28 cellular contexts compared by ENCODE assay signal in genomic region chr12:116347265-116347664, GRCh38.
"Had no signal": no experiment of that assay in that cellular context is flagged by ENCODE, and none has a peak within 500 bp of the region (broad histone marks: within the 10 kb centered on the region; RNA-seq: fewer than 3 reads in every experiment).

No MANE protein-coding gene starts in this region.

- H3K9me3 ChIP-seq: esophagus squamous epithelium, pancreas, prostate gland, vagina had no signal

- H3K27me3 Mint-ChIP-seq: central memory CD8-positive, alpha-beta T cell; type B pancreatic cell had no signal

- H3K27ac Mint-ChIP-seq: stimulated activated effector memory CD8-positive, alpha-beta T cell treated with anti-CD3 and anti-CD28 coated beads, Interleukin-12 subunit alpha, Interleukin-12 subunit beta, amount 100 ng/mL, for 72 hours; stimulated activated naive CD8-positive, alpha-beta T cell treated with anti-CD3 and anti-CD28 coated beads, Interleukin-15, Interleukin-2, amounts not matched to agents 100 ng/mL and 50 ng/mL, for 24 hours; T-helper 1 cell treated with Interleukin-12 subunit alpha and Interleukin-12 subunit beta and Interleukin-4 antibody, amounts not matched to agents 30 μg/mL and 1 μg/mL, for 36 hours; type B pancreatic cell had no signal

- H3K36me3 ChIP-seq: esophagus squamous epithelium, left ventricle myocardium inferior, pancreas, prostate gland, vagina, WERI-Rb-1 had no signal

- DNase-seq: activated CD4-positive, alpha-beta T cell treated with anti-CD3 and anti-CD28 coated beads for 48 hours; activated CD4-positive, alpha-beta T cell treated with anti-CD3 and anti-CD28 coated beads, Interleukin-2, amount 50 U/mL, for 48 hours; activated CD8-positive, alpha-beta memory T cell treated with anti-CD3 and anti-CD28 coated beads, Interleukin-2, amount 50 U/mL, for 4 hours; activated gamma-delta T cell; activated naive CD4-positive, alpha-beta T cell treated with anti-CD3 and anti-CD28 coated beads, Interleukin-2, amount 50 U/mL, for 16 hours; activated T-cell treated with anti-CD3 and anti-CD28 coated beads, Interleukin-2, amount 50 U/mL, for 1 hour; amygdala; effector CD8-positive, alpha-beta T cell; esophagus squamous epithelium; left ventricle myocardium inferior; retina; stimulated activated CD4-positive, alpha-beta T cell treated with anti-CD3 and anti-CD28 coated beads, Interleukin-4, amount 100 ng/mL, for 24 hours; substantia nigra; T-helper 9 cell; WERI-Rb-1 had no signal

- H3K4me1 Mint-ChIP-seq: central memory CD8-positive, alpha-beta T cell; stimulated activated effector memory CD8-positive, alpha-beta T cell treated with anti-CD3 and anti-CD28 coated beads, Interleukin-12 subunit alpha, Interleukin-12 subunit beta, amount 100 ng/mL, for 72 hours had no signal

- H3K4me3 Mint-ChIP-seq: central memory CD8-positive, alpha-beta T cell; stimulated activated effector memory CD8-positive, alpha-beta T cell treated with anti-CD3 and anti-CD28 coated beads, Interleukin-12 subunit alpha, Interleukin-12 subunit beta, amount 100 ng/mL, for 72 hours; stimulated activated naive CD8-positive, alpha-beta T cell treated with anti-CD3 and anti-CD28 coated beads, Interleukin-15, Interleukin-2, amounts not matched to agents 100 ng/mL and 50 ng/mL, for 24 hours; T-helper 1 cell treated with Interleukin-12 subunit alpha and Interleukin-12 subunit beta and Interleukin-4 antibody, amounts not matched to agents 30 μg/mL and 1 μg/mL, for 36 hours; type B pancreatic cell had no signal

- H3K4me3 ChIP-seq: esophagus squamous epithelium, left ventricle myocardium inferior, lung, pancreas, prostate gland, skin epidermis, vagina had no signal

- H3K9me3 Mint-ChIP-seq: central memory CD8-positive, alpha-beta T cell; stimulated activated naive CD8-positive, alpha-beta T cell treated with anti-CD3 and anti-CD28 coated beads, Interleukin-15, Interleukin-2, amounts not matched to agents 100 ng/mL and 50 ng/mL, for 24 hours had no signal

- ATAC-seq: activated CD4-positive, CD25-positive, alpha-beta regulatory T cell treated with anti-CD3 and anti-CD28 coated beads, Interleukin-2, amount 50 U/mL, for 24 hours; sciatic nerve; stimulated activated effector memory CD8-positive, alpha-beta T cell treated with anti-CD3 and anti-CD28 coated beads, Interleukin-12 subunit alpha, Interleukin-12 subunit beta, amount 100 ng/mL, for 72 hours had no signal

- H3K4me1 ChIP-seq: prostate gland had no signal

- H3K36me3 Mint-ChIP-seq: stimulated activated effector memory CD8-positive, alpha-beta T cell treated with anti-CD3 and anti-CD28 coated beads, Interleukin-12 subunit alpha, Interleukin-12 subunit beta, amount 100 ng/mL, for 72 hours; type B pancreatic cell had no signal

- H3K27me3 ChIP-seq: esophagus squamous epithelium, pancreas, vagina had no signal

- H3K27ac ChIP-seq: epithelial cell of prostate, left ventricle myocardium inferior, pancreas, prostate gland, skin epidermis, vagina, WERI-Rb-1 had no signal
